In genomic region chr15:71485094-71485693, GRCh38 we compare ENCODE assay signal across 13 cellular contexts.
DNase-seq lines count a peak whose midpoint lies in the region; FAIRE-seq and TF ChIP-seq lines count a peak whose summit lies in the region.
"Had no signal": no experiment of that assay in that cellular context is flagged by ENCODE, and none has a peak within 500 bp of the region (broad histone marks: within the 10 kb centered on the region; RNA-seq: fewer than 3 reads in every experiment).

No MANE protein-coding gene starts in this region.

- H3K27ac ChIP-seq in hepatocyte, result no peak overlapping the region

- DNase-seq in AG09309 (ENCODE audit: low read depth) (no peak), GM18507 (ENCODE audit: extremely low spot score, insufficient read length, low read depth) (no peak), SK-MEL-5 (ENCODE audit: low read depth, low spot score) (peak; percentile 40), hepatocyte (ENCODE audit: low spot score) (no peak), GOT3 (lab: John Stamatoyannopoulos, UW) (no peak), GM19238 (ENCODE audit: insufficient read length, low spot score) (no peak)
- no peak for DNase-seq in activated naive CD8-positive, alpha-beta T cell treated with anti-CD3 and anti-CD28 coated beads for 36 hours
- no peak for DNase-seq in NK-92 treated with Interleukin-12 subunit alpha and Interleukin-12 subunit beta, amount 100 ng/mL, for 24 hours (lab: John Stamatoyannopoulos, UW)
- DNase-seq: activated B cell treated with CpG ODN at 0.5 μM for 24 hours; naive thymus-derived CD4-positive, alpha-beta T cell; NCI-H526 had no signal

- no peaks in the 10 kb centered on the region for H3K4me1 ChIP-seq in hepatocyte (ENCODE audit: insufficient read depth)

- no peak overlapping the region for H3K4me3 Mint-ChIP-seq in activated naive CD8-positive, alpha-beta T cell treated with anti-CD3 and anti-CD28 coated beads for 36 hours
- H3K4me3 Mint-ChIP-seq: activated B cell treated with CpG ODN at 0.5 μM for 24 hours; naive thymus-derived CD4-positive, alpha-beta T cell had no signal

- no peaks in the 10 kb centered on the region for H3K9me2 ChIP-seq in hepatocyte (replicated peaks; ENCODE audit: insufficient read depth)

- H3K4me3 ChIP-seq in AG09309 (ENCODE audit: control insufficient read depth, low read depth, low read length), result no peak overlapping the region
- H3K4me3 ChIP-seq in hepatocyte, result no peak overlapping the region

- no peaks in the 10 kb centered on the region for H3K36me3 Mint-ChIP-seq in activated naive CD8-positive, alpha-beta T cell treated with anti-CD3 and anti-CD28 coated beads for 36 hours
- H3K36me3 Mint-ChIP-seq: activated naive CD4-positive, alpha-beta T cell treated with anti-CD3 and anti-CD28 coated beads, Interleukin-2, amount 50 U/mL, for 72 hours; naive thymus-derived CD4-positive, alpha-beta T cell had no signal

- in situ Hi-C loops in SK-MEL-5 (cut with HindIII; ENCODE audit: low pct_unique_long_range_greater_than_20kb, low sequenced_read_pairs), result no loop called here

- H3K9me3 Mint-ChIP-seq in activated naive CD8-positive, alpha-beta T cell treated with anti-CD3 and anti-CD28 coated beads for 36 hours, result no peaks in the 10 kb centered on the region
- H3K9me3 Mint-ChIP-seq: activated naive CD4-positive, alpha-beta T cell treated with anti-CD3 and anti-CD28 coated beads, Interleukin-2, amount 50 U/mL, for 72 hours had no signal

- H3K27ac Mint-ChIP-seq in activated naive CD8-positive, alpha-beta T cell treated with anti-CD3 and anti-CD28 coated beads for 36 hours, result no peak overlapping the region
- H3K27ac Mint-ChIP-seq: activated B cell treated with CpG ODN at 0.5 μM for 24 hours; activated naive CD4-positive, alpha-beta T cell treated with anti-CD3 and anti-CD28 coated beads, Interleukin-2, amount 50 U/mL, for 72 hours; naive thymus-derived CD4-positive, alpha-beta T cell had no signal

- no peaks in the 10 kb centered on the region for H3K27me3 ChIP-seq in hepatocyte

- no peak overlapping the region for H3K4me2 ChIP-seq in hepatocyte

- no peak overlapping the region for H2AFZ ChIP-seq in hepatocyte

- no peaks in the 10 kb centered on the region for H3K9me3 ChIP-seq in hepatocyte (ENCODE audit: low read depth)

- peak; percentile 70 for FAIRE-seq in GM18507 (lab: Jason Lieb, UNC)
- FAIRE-seq: frontal cortex had no signal

- peaks cover 24% of the 10 kb centered on the region for H3K27me3 Mint-ChIP-seq in activated naive CD8-positive, alpha-beta T cell treated with anti-CD3 and anti-CD28 coated beads for 36 hours

- no peaks in the 10 kb centered on the region for H3K79me2 ChIP-seq in hepatocyte

- no peaks in the 10 kb centered on the region for H3K4me1 Mint-ChIP-seq in activated naive CD8-positive, alpha-beta T cell treated with anti-CD3 and anti-CD28 coated beads for 36 hours
- H3K4me1 Mint-ChIP-seq: activated B cell treated with CpG ODN at 0.5 μM for 24 hours; naive thymus-derived CD4-positive, alpha-beta T cell had no signal

- no peaks in the 10 kb centered on the region for H4K20me1 ChIP-seq in hepatocyte (ENCODE audit: insufficient read depth, poor library complexity, severe bottlenecking)

- whole genome bisulfite sequencing in hepatocyte (ENCODE audit: low lambda C conversion rate, missing lambda C conversion rate), result 89% methylated on average over 2 of the region's 2 CpGs

- peak; percentile 41 for TF ChIP-seq CTCF in AG09309 (IDR thresholded peaks at IDR 0.05; ENCODE audit: control insufficient read depth, insufficient read depth, low read depth, low read length, missing control alignments)
- TF ChIP-seq CTCF in hepatocyte (IDR thresholded peaks at IDR 0.05; ENCODE audit: poor library complexity), result peak; percentile 16

- no peaks in the 10 kb centered on the region for H3K36me3 ChIP-seq in hepatocyte (replicated peaks; ENCODE audit: insufficient read depth, low read depth)
